20 cellular contexts compared by ENCODE assay signal in genomic region chr7:155216475-155217272, GRCh38.
DNase-seq lines count a peak whose midpoint lies in the region; ATAC-seq and TF ChIP-seq lines count a peak whose summit lies in the region.
"Had no signal": no experiment of that assay in that cellular context is flagged by ENCODE, and none has a peak within 500 bp of the region (broad histone marks: within the 10 kb centered on the region; RNA-seq: fewer than 3 reads in every experiment).

No MANE protein-coding gene starts in this region.

- H3K4me3 Mint-ChIP-seq in HFFc6 (no peak overlapping the region), WTC11 (no peak overlapping the region), neural progenitor cell (no peak overlapping the region), Calu3 (ENCODE audit: low read depth, unreplicated experiment) (no peak overlapping the region)
- H3K4me3 Mint-ChIP-seq: activated CD8-positive, alpha-beta memory T cell treated with anti-CD3 and anti-CD28 coated beads, Interleukin-2, amount 10 ng/mL, durations not matched to agents 7 days and 5 days had no signal

- H3K4me1 ChIP-seq in neural progenitor cell, result no peaks in the 10 kb centered on the region
- H3K4me1 ChIP-seq in foreskin keratinocyte, result peaks cover 13% of the 10 kb centered on the region

- H3K4me3 ChIP-seq in neural progenitor cell, result no peak overlapping the region
- H3K4me3 ChIP-seq: dorsolateral prefrontal cortex, thoracic aorta had no signal

- H3K27ac ChIP-seq in neural progenitor cell (no peak overlapping the region), substantia nigra (ENCODE audit: low read depth, low read length, poor library complexity, severe bottlenecking) (no peak overlapping the region), foreskin keratinocyte (no peak overlapping the region)
- H3K27ac ChIP-seq: dorsolateral prefrontal cortex, epithelial cell of prostate, RWPE1, thoracic aorta had no signal

- H3K36me3 Mint-ChIP-seq in HFFc6 (ENCODE audit: low read depth) (no peaks in the 10 kb centered on the region), WTC11 (no peaks in the 10 kb centered on the region), neural progenitor cell (no peaks in the 10 kb centered on the region), Calu3 (ENCODE audit: insufficient read depth, unreplicated experiment) (peaks cover 22% of the 10 kb centered on the region)

- no peaks in the 10 kb centered on the region for H3K36me3 ChIP-seq in neural progenitor cell
- H3K36me3 ChIP-seq: thoracic aorta had no signal

- H3K27me3 ChIP-seq in neural progenitor cell (no peaks in the 10 kb centered on the region), foreskin keratinocyte (peaks cover 11% of the 10 kb centered on the region)

- peak; percentile 4 to 13 for DNase-seq in AML-193 (lab: John Stamatoyannopoulos, UW)
- peak; percentile 4 for DNase-seq in HFFc6
- DNase-seq in WTC11 (ENCODE audit: low spot score), result no peak
- DNase-seq in neural progenitor cell (ENCODE audit: low spot score), result no peak
- no peak for DNase-seq in Calu3
- DNase-seq in substantia nigra (lab: John Stamatoyannopoulos, UW), result no peak
- no peak for DNase-seq in foreskin keratinocyte
- no peak for DNase-seq in activated CD4-positive, alpha-beta T cell treated with anti-CD3 and anti-CD28 coated beads, Interleukin-2, amount 50 U/mL, for 48 hours
- DNase-seq: activated CD4-positive, alpha-beta T cell treated with anti-CD3 and anti-CD28 coated beads for 4 hours; activated CD8-positive, alpha-beta memory T cell treated with anti-CD3 and anti-CD28 coated beads, Interleukin-2, amount 10 ng/mL, durations not matched to agents 7 days and 5 days; left cardiac atrium; MV-4-11; NCI-H1930; NCI-H510A; T-helper 9 cell had no signal

- no peaks in the 10 kb centered on the region for H4K20me1 ChIP-seq in neural progenitor cell (ENCODE audit: low read depth)

- no TSS peak for BruUV-seq in Calu3 (replicated peaks; lab: Mats Ljungman, UMichigan)

- H3K4me2 ChIP-seq in neural progenitor cell, result no peak overlapping the region

- H3K9me3 Mint-ChIP-seq in HFFc6 (no peaks in the 10 kb centered on the region), WTC11 (no peaks in the 10 kb centered on the region), neural progenitor cell (no peaks in the 10 kb centered on the region), Calu3 (ENCODE audit: low read depth, unreplicated experiment) (no peaks in the 10 kb centered on the region)
- H3K9me3 Mint-ChIP-seq: activated T-helper 2 cell treated with anti-CD3 and anti-CD28 coated beads, Interferon-gamma antibody, Interleukin-2, Interleukin-4, amounts not matched to agents 10 μg/mL and 5 μg/mL and 100 μg/mL, durations not matched to agents 14 hours and 24 hours and 36 hours had no signal

- TF ChIP-seq CTCF in HFFc6 (IDR thresholded peaks at IDR 0.05) (peak; percentile 45), WTC11 (IDR thresholded peaks at IDR 0.05) (no peak), neural progenitor cell (IDR thresholded peaks at IDR 0.05) (no peak), Calu3 (IDR thresholded peaks at IDR 0.05; ENCODE audit: unreplicated experiment) (no peak), foreskin keratinocyte (conservative IDR thresholded peaks at IDR 0.05) (no peak)

- H3K27me3 Mint-ChIP-seq in HFFc6 (ENCODE audit: insufficient read depth) (peaks cover 2% of the 10 kb centered on the region), WTC11 (ENCODE audit: low read depth) (no peaks in the 10 kb centered on the region), neural progenitor cell (ENCODE audit: insufficient read depth, low read depth) (peaks cover 12% of the 10 kb centered on the region), Calu3 (ENCODE audit: unreplicated experiment) (no peaks in the 10 kb centered on the region)

- no peaks in the 10 kb centered on the region for H3F3A ChIP-seq in neural progenitor cell (ENCODE audit: low read depth)

- POLR2A ChIA-PET in WTC11 (lab: Charles Lee), result no interaction called here

- intact Hi-C loops in Calu3 (cut with micrococcal nuclease; ENCODE audit: unreplicated experiment), result no loop called here

- H3K9ac ChIP-seq in neural progenitor cell, result no peak overlapping the region

- no peaks in the 10 kb centered on the region for H3K79me2 ChIP-seq in neural progenitor cell (ENCODE audit: low read depth)

- CTCF ChIA-PET in WTC11 (lab: Charles Lee) (interaction anchor here (1.0 kb wide), 2 partner anchors 11 to 81 kb away, joined by 3 to 5 read pairs; partner anchors contain the start of gene INSIG1), Calu3 (lab: Charles Lee) (interaction anchor here (0.7 kb wide), 1 partner anchor 12 kb away, joined by 3 read pairs; no protein-coding TSS in a partner anchor)

- H2AFZ ChIP-seq in neural progenitor cell (replicated peaks), result no peak overlapping the region

- ATAC-seq in WTC11, result peak; percentile 58
- ATAC-seq in foreskin keratinocyte, result no peak
- ATAC-seq: left cardiac atrium had no signal

- no peaks in the 10 kb centered on the region for H3K9me3 ChIP-seq in neural progenitor cell (ENCODE audit: low read depth)
- H3K9me3 ChIP-seq: thoracic aorta had no signal

- H3K27ac Mint-ChIP-seq in HFFc6 (no peak overlapping the region), WTC11 (no peak overlapping the region), neural progenitor cell (peak overlapping the region; percentile 57), Calu3 (ENCODE audit: unreplicated experiment) (no peak overlapping the region)
- H3K27ac Mint-ChIP-seq: activated T-helper 2 cell treated with anti-CD3 and anti-CD28 coated beads, Interferon-gamma antibody, Interleukin-2, Interleukin-4, amounts not matched to agents 10 μg/mL and 5 μg/mL and 100 μg/mL, durations not matched to agents 14 hours and 24 hours and 36 hours had no signal

- H3K4me1 Mint-ChIP-seq in HFFc6 (ENCODE audit: low read depth) (peaks cover 28% of the 10 kb centered on the region), WTC11 (peaks cover 26% of the 10 kb centered on the region), neural progenitor cell (peaks cover 11% of the 10 kb centered on the region), Calu3 (ENCODE audit: low read depth, unreplicated experiment) (peaks cover 36% of the 10 kb centered on the region)

TF ChIP-seq in WTC11, 78 proteins besides CTCF, POLR2A, EP300 and RAD21:
- TF ChIP-seq MAX (CRISPR knock-in tag; IDR thresholded peaks at IDR 0.05), result no peak
- TF ChIP-seq E2F4 (CRISPR knock-in tag; IDR thresholded peaks at IDR 0.05; ENCODE audit: borderline replicate concordance, low read depth), result no peak
- TF ChIP-seq EMX1 (CRISPR knock-in tag; IDR thresholded peaks at IDR 0.05), result no peak
- TF ChIP-seq TP53 (CRISPR knock-in tag; IDR thresholded peaks at IDR 0.05), result no peak

Comparison
In these comparisons a context has a peak if more than half of its experiments do, and no peak if none do; other contexts are left out.
1. DNase-seq: peak in AML-193 (2 of 2) and HFFc6 (single experiment); none in WTC11 (single experiment), neural progenitor cell (single experiment), Calu3 (single experiment), substantia nigra (0 of 49), foreskin keratinocyte (0 of 2) and activated CD4-positive, alpha-beta T cell treated with anti-CD3 and anti-CD28 coated beads, Interleukin-2, amount 50 U/mL, for 48 hours (0 of 2).